Comparison of ENCODE assay signal across 29 cellular contexts in genomic region chr18:25047421-25047820, GRCh38.
A peak's percentile ranks its signal among the peaks of the same experiment; 100 is the strongest.
DNase-seq lines count a peak whose midpoint lies in the region; ATAC-seq, FAIRE-seq and TF ChIP-seq lines count a peak whose summit lies in the region.
"Had no signal": no experiment of that assay in that cellular context is flagged by ENCODE, and none has a peak within 500 bp of the region (broad histone marks: within the 10 kb centered on the region; RNA-seq: fewer than 3 reads in every experiment).

No MANE protein-coding gene starts in this region.

- H3K9ac ChIP-seq in H1 (replicated peaks in 1 of 4; ENCODE audit: extremely low read depth in 1 of 4, low read depth in 3 of 4, low read length in 3 of 4) (no peak overlapping the region), iPS-15b (ENCODE audit: low read depth, low read length) (no peak overlapping the region)
- H3K9ac ChIP-seq: BLaER1 had no signal

- no peak overlapping the region for H2BK15ac ChIP-seq in H1 (ENCODE audit: low read length)

- H3K4ac ChIP-seq in H1 (replicated peaks; ENCODE audit: insufficient read length, low read depth, low read length), result no peak overlapping the region

- H2BK12ac ChIP-seq in H1 (ENCODE audit: low read depth, low read length), result no peak overlapping the region

- no peak overlapping the region for H3K4me3 Mint-ChIP-seq in nephron progenitor cell
- H3K4me3 Mint-ChIP-seq: CD14-positive monocyte; CD4-positive, alpha-beta memory T cell; CD4-positive, CD25-positive, alpha-beta regulatory T cell; CD8-positive, alpha-beta memory T cell had no signal

- H3K14ac ChIP-seq in H1 (ENCODE audit: insufficient read length), result no peak overlapping the region

- no peak for ATAC-seq in GM21528 (IDR thresholded peaks at IDR 0.05; ENCODE audit: low FRiP score, unreplicated experiment)
- ATAC-seq: GM12878 had no signal

- 0 out of 4 replicates have a peak overlapping the region, but pooled peaks have one; percentile 11 to 15 for H3K4me2 ChIP-seq in H1 (ENCODE audit: insufficient read depth in 1 of 2, low read depth in 2 of 2, low read length in 2 of 2)
- H3K4me2 ChIP-seq: BLaER1 had no signal

- POLR2A ChIA-PET in H1 (lab: Charles Lee; ENCODE audit: partially characterized antibody), result no interaction called here

- H4K91ac ChIP-seq in H1 (replicated peaks; ENCODE audit: insufficient read length, low read length), result no peak overlapping the region

- no peak for TF ChIP-seq CTCF in H1 (IDR thresholded peaks at IDR 0.05; ENCODE audit: control extremely low read depth in 1 of 3, insufficient read depth in 1 of 3, low read depth in 1 of 3, low read length in 3 of 3)
- no peak for TF ChIP-seq CTCF in nephron progenitor cell (IDR thresholded peaks at IDR 0.05)

- no peak overlapping the region for H2AK5ac ChIP-seq in H1 (ENCODE audit: low read depth, low read length)

- H3K23ac ChIP-seq in H1 (ENCODE audit: insufficient read length), result no peak overlapping the region

- TF ChIP-seq POLR2A in H1 (IDR thresholded peaks at IDR 0.05; ENCODE audit: control extremely low read depth in 1 of 2, low read depth in 2 of 2, low read length in 2 of 2), result no peak

- H3K4me1 Mint-ChIP-seq in nephron progenitor cell, result peaks cover 16% of the 10 kb centered on the region
- H3K4me1 Mint-ChIP-seq: CD14-positive monocyte; CD4-positive, alpha-beta memory T cell; CD4-positive, CD25-positive, alpha-beta regulatory T cell; CD8-positive, alpha-beta memory T cell had no signal

- H3K27ac ChIP-seq in H1 (ENCODE audit: low read depth, low read length), result no peak overlapping the region
- H3K27ac ChIP-seq: BLaER1 had no signal

- H3K23me2 ChIP-seq in H1 (ENCODE audit: low read depth, low read length), result no peaks in the 10 kb centered on the region

- no peaks in the 10 kb centered on the region for H3K79me1 ChIP-seq in H1 (ENCODE audit: low read depth, low read length)

- TF ChIP-seq EP300 in H1 (IDR thresholded peaks at IDR 0.05; ENCODE audit: borderline replicate concordance in 1 of 2, low read depth in 2 of 2, low read length in 2 of 2), result no peak

- H2AFZ ChIP-seq in H1 (ENCODE audit: low read length), result no peak overlapping the region

- H4K8ac ChIP-seq in H1 (ENCODE audit: extremely low read depth, insufficient read depth, low read length), result no peak overlapping the region

- peaks cover 5 to 6% of the 10 kb centered on the region in 2 experiments for H4K20me1 ChIP-seq in H1 (replicated peaks in 1 of 2; ENCODE audit: control insufficient read depth in 1 of 2, insufficient read depth in 2 of 2, low read length in 2 of 2)
- H4K20me1 ChIP-seq: BLaER1 had no signal

- no peak overlapping the region for H2BK20ac ChIP-seq in H1 (ENCODE audit: low read length)

- H3K27ac Mint-ChIP-seq in nephron progenitor cell, result peak overlapping the region; percentile 27
- H3K27ac Mint-ChIP-seq: CD14-positive monocyte; CD4-positive, alpha-beta memory T cell; CD4-positive, CD25-positive, alpha-beta regulatory T cell; CD8-positive, alpha-beta memory T cell had no signal

- H3K9me3 Mint-ChIP-seq in nephron progenitor cell, result no peaks in the 10 kb centered on the region
- H3K9me3 Mint-ChIP-seq: CD14-positive monocyte had no signal

- no peak overlapping the region for H4K5ac ChIP-seq in H1 (ENCODE audit: insufficient read length, low read depth, low read length)

- H3K36me3 ChIP-seq in H1 (ENCODE audit: control insufficient read depth in 2 of 4, insufficient read depth in 4 of 4, low read length in 3 of 4), result no peaks in the 10 kb centered on the region
- H3K36me3 ChIP-seq in iPS-15b (ENCODE audit: control insufficient read depth, insufficient read depth, low read length), result no peaks in the 10 kb centered on the region
- H3K36me3 ChIP-seq: BE2C, BLaER1 had no signal

- no peak for TF ChIP-seq RAD21 in H1 (IDR thresholded peaks at IDR 0.05 in 1 of 2, conservative IDR thresholded peaks at IDR 0.05 in 1 of 2; ENCODE audit: low read depth in 2 of 2, low read length in 2 of 2)

- no peak overlapping the region for H2BK120ac ChIP-seq in H1 (replicated peaks; ENCODE audit: low read depth, low read length)

- H3K4me1 ChIP-seq in H1 (replicated peaks in 1 of 4; ENCODE audit: control insufficient read depth in 3 of 4, insufficient read depth in 4 of 4, low read length in 3 of 4) (peaks cover 2 to 4% (median 3%) of the 10 kb centered on the region in 4 experiments; a peak in 6 of 7 replicates), iPS-15b (ENCODE audit: control insufficient read depth, insufficient read depth, low read length) (peaks cover 5% of the 10 kb centered on the region)
- H3K4me1 ChIP-seq: BE2C, BLaER1 had no signal

- WGBS in H1 (ENCODE audit: extremely low coverage in 1 of 2, insufficient coverage in 1 of 2, insufficient read length in 1 of 2, insufficient replicate concordance in 2 of 2, low coverage in 1 of 2, low lambda C conversion rate in 2 of 2, missing lambda C conversion rate in 1 of 2), 2 experiments, result 83% methylated on average over 3 of the region's 3 CpGs; no CpG with 5 or more reads in 1 of the 2 experiments

- peaks cover 37 to 81% (median 67%) of the 10 kb centered on the region in 4 experiments for H3K27me3 ChIP-seq in H1 (replicated peaks in 1 of 4; ENCODE audit: control insufficient read depth in 3 of 4, extremely low read depth in 1 of 4, insufficient read depth in 3 of 4, low read length in 3 of 4)
- peaks cover 96% of the 10 kb centered on the region for H3K27me3 ChIP-seq in iPS-15b (ENCODE audit: control insufficient read depth, insufficient read depth, low read length)
- H3K27me3 ChIP-seq: BE2C, BLaER1 had no signal

- H3K56ac ChIP-seq in H1 (replicated peaks; ENCODE audit: insufficient read length, low read depth, low read length), result no peak overlapping the region

- no peak overlapping the region for H3K18ac ChIP-seq in H1 (ENCODE audit: extremely low read depth, low read length)

- no peaks in the 10 kb centered on the region for H3K9me3 ChIP-seq in H1 (ENCODE audit: insufficient read depth in 2 of 2, low read depth in 1 of 2, low read length in 1 of 2)
- no peaks in the 10 kb centered on the region for H3K9me3 ChIP-seq in iPS-15b (ENCODE audit: control insufficient read depth, insufficient read depth, low read length)
- H3K9me3 ChIP-seq: BE2C, BLaER1 had no signal

- no peak overlapping the region for H2BK5ac ChIP-seq in H1 (ENCODE audit: low read depth, low read length)

- no peak overlapping the region for H3K4me3 ChIP-seq in H1 (ENCODE audit: extremely low read depth in 1 of 4, insufficient read depth in 2 of 4, low read depth in 3 of 4, low read length in 4 of 4)
- H3K4me3 ChIP-seq in iPS-15b (ENCODE audit: low read depth, low read length), result peak overlapping the region; percentile 10
- H3K4me3 ChIP-seq: BLaER1, GM12878 had no signal

- H3K36me3 Mint-ChIP-seq in nephron progenitor cell (ENCODE audit: low read depth), result no peaks in the 10 kb centered on the region
- H3K36me3 Mint-ChIP-seq: CD14-positive monocyte; CD4-positive, CD25-positive, alpha-beta regulatory T cell; CD8-positive, alpha-beta memory T cell had no signal

- no peak for DNase-seq in H1 (ENCODE audit: low read depth in 1 of 2, low spot score in 2 of 2)
- no peak for DNase-seq in nephron progenitor cell
- no peak for DNase-seq in foreskin melanocyte
- no peak for DNase-seq in activated CD4-positive, alpha-beta T cell treated with anti-CD3 and anti-CD28 coated beads, Interleukin-2, amount 50 U/mL, for 48 hours
- no peak for DNase-seq in UCSD-AML1 (lab: John Stamatoyannopoulos, UW; ENCODE audit: unreplicated experiment)
- DNase-seq: 8988T; ACHN; BE2C; C1 segment of cervical spinal cord; CD4-positive, alpha-beta memory T cell; CD4-positive, CD25-positive, alpha-beta regulatory T cell; CD8-positive, alpha-beta memory T cell; COR-L47; DMS 273 treated with DMSO at 0.1 percent for 48 hours; DMS153; DMS53; DMS79; DND-41; EL; GDM1 had no signal

- H3K27me3 Mint-ChIP-seq in nephron progenitor cell (ENCODE audit: low read depth, poor library complexity), result peaks cover 3% of the 10 kb centered on the region
- H3K27me3 Mint-ChIP-seq: CD4-positive, alpha-beta memory T cell; CD4-positive, CD25-positive, alpha-beta regulatory T cell had no signal

- CTCF ChIA-PET in H1 (lab: Charles Lee; ENCODE audit: partially characterized antibody), result interaction anchor here (1.5 kb wide), 1 partner anchor 17 kb away, joined by 6 read pairs; no protein-coding TSS in a partner anchor

- FAIRE-seq in H1 (lab: Jason Lieb, UNC), result no peak
- FAIRE-seq: A204.1, GM12878, GM12892, GM18507, GM19239 had no signal

- H3K79me2 ChIP-seq in H1 (ENCODE audit: control insufficient read depth in 1 of 2, insufficient read depth in 2 of 2, low read length in 2 of 2), result no peaks in the 10 kb centered on the region

TF ChIP-seq in H1, 55 proteins besides CTCF, POLR2A, EP300 and RAD21:
- TF ChIP-seq ATF3 (IDR thresholded peaks at IDR 0.05; ENCODE audit: insufficient read depth, low read depth, low read length) (no peak), RNF2 (IDR thresholded peaks at IDR 0.05; ENCODE audit: borderline replicate concordance, low read depth, low read length, missing control alignments, poor library complexity, severe bottlenecking) (peak; percentile 36)
